In the genomic region with DNA sequence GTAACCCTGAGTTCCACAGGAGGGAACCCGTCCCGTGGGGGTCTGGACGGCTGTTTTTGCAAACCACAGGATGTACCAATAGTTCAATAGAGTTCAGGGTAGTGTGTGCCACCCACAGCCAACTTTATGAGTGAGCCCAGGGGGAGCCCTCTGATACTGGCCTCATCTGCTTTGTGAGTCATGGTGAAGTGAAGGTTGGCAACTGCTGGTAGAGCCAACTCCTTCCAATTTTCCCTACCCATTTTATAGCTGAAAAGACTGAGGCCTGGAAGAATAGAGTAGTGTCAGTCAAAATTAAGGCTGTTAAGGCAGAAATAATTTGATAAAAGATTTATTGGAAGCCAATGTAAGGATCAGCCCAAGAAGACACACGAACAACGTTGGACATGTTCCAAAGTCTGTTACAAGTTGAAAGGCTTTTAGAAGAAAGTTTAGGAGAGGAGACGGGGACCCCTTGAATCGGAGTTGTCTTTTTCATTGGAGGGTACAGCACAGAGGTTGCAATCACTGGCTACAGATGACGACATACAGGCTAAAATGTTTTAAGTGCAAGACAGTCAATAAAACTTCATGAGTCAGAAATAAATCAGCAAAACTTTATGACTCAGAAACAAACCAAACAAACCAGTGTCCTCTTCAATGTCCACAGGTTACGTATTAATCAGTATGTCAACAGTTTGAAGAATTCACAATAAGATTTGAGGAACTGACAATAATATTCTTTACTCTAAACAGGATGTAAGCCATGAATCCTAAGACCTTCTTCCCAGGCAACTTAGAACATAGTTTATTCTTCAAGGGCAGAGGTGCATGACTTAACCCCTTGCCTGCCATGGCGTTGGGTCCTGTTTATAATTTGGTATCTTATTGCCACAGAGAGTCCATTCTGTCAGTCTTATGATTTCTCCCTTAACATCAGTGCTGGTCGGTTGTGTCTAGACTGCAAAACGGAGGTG, we compare ENCODE assay signal across 11 cellular contexts.
A peak's percentile ranks its signal among the peaks of the same experiment; 100 is the strongest.
DNase-seq lines count a peak whose midpoint lies in the region; ATAC-seq and TF ChIP-seq lines count a peak whose summit lies in the region.
"Had no signal": no experiment of that assay in that cellular context is flagged by ENCODE, and none has a peak within 500 bp of the region (broad histone marks: within the 10 kb centered on the region; RNA-seq: fewer than 3 reads in every experiment).

No MANE protein-coding gene starts in this region.

- POLR2A ChIA-PET in RWPE1 (lab: Yijun Ruan, JAX; ENCODE audit: low non-redundant PET) = no interaction called here

- WGBS in aorta, 2 donors = 80 to 83% methylated on average over 12 of the region's 12 CpGs

- CTCF ChIA-PET in RWPE1 (lab: Yijun Ruan, JAX) = interaction anchor here (0.8 to 0.9 kb wide), 2 partner anchors 33 to 243 kb away, joined by 4 to 6 read pairs; no protein-coding TSS in a partner anchor

- ATAC-seq in left ventricle myocardium superior = no peak
- no peak for ATAC-seq in aorta (ENCODE audit: low FRiP score)
- ATAC-seq: naive thymus-derived CD8-positive, alpha-beta T cell had no signal

- intact Hi-C loops in left ventricle myocardium superior (cut with micrococcal nuclease) (loop anchor here (2.0 kb wide), 1 partner anchor 57 kb away; no protein-coding TSS in a partner anchor), aorta (cut with DNase I) (no loop called here)

- in situ Hi-C loops in KBM-7 (cut with MboI; ENCODE audit: low pct_unique_long_range_greater_than_20kb, low sequenced_read_pairs) = no loop called here

- H3K4me3 ChIP-seq in skeletal muscle cell (ENCODE audit: low read depth, low read length) (no peak overlapping the region), aorta (ENCODE audit: low read length in 2 of 2) (no peak overlapping the region)

- H3K36me3 ChIP-seq in aorta (ENCODE audit: control insufficient read depth in 1 of 2, insufficient read depth in 2 of 2, low read length in 1 of 2) = peaks cover 0 to 2% of the 10 kb centered on the region in 2 donors

- H3K4me1 ChIP-seq in aorta (ENCODE audit: control insufficient read depth in 1 of 2, insufficient read depth in 2 of 2, low read length in 2 of 2) = no peaks in the 10 kb centered on the region

- H3K27ac ChIP-seq in RWPE1 (peak overlapping the region; percentile 25), aorta (ENCODE audit: low read depth in 1 of 2, low read length in 2 of 2) (no peak overlapping the region)

- no peak for TF ChIP-seq CTCF in RWPE1 (conservative IDR thresholded peaks at IDR 0.05; ENCODE audit: low read depth)

- DNase-seq in H4 (ENCODE audit: low spot score) = peak; percentile 70
- DNase-seq in RWPE1 (ENCODE audit: low spot score) = peak; percentile 90
- peak; percentile 75 for DNase-seq in fibroblast of gingiva (ENCODE audit: low read depth)
- peak; percentile 85 for DNase-seq in skeletal muscle cell (ENCODE audit: low read depth)
- no peak for DNase-seq in activated CD4-positive, alpha-beta T cell treated with anti-CD3 and anti-CD28 coated beads, Interleukin-2, amount 50 U/mL, for 1 hour
- no peak for DNase-seq in left ventricle myocardium superior
- no peak for DNase-seq in KBM-7
- no peak for DNase-seq in aorta
- DNase-seq: endodermal cell; naive thymus-derived CD8-positive, alpha-beta T cell; Right ventricle myocardium superior had no signal

- H3K9me3 ChIP-seq in aorta (ENCODE audit: control insufficient read depth, low read length) = no peaks in the 10 kb centered on the region

- H3K27me3 ChIP-seq in aorta (ENCODE audit: control insufficient read depth in 1 of 2, insufficient read depth in 2 of 2, low read length in 1 of 2) = no peaks in the 10 kb centered on the region

Comparison
In these comparisons a context has a peak if more than half of its experiments do, and no peak if none do; other contexts are left out.
1. DNase-seq: peak in H4 (single experiment), RWPE1 (single experiment), fibroblast of gingiva (single experiment) and skeletal muscle cell (single experiment); none in activated CD4-positive, alpha-beta T cell treated with anti-CD3 and anti-CD28 coated beads, Interleukin-2, amount 50 U/mL, for 1 hour (single experiment), left ventricle myocardium superior (single experiment), KBM-7 (single experiment) and aorta (0 of 2).